Comparison of ENCODE assay signal across 1 cellular context in genomic region chr3:141240290-141241247, GRCh38.
TF ChIP-seq lines count a peak whose summit lies in the region.

No MANE protein-coding gene starts in this region.

TF ChIP-seq in HCT116, 20 proteins besides CTCF, POLR2A, EP300 and RAD21 (continued from another document):
- TF ChIP-seq REST (IDR thresholded peaks at IDR 0.05; ENCODE audit: low read depth): no peak
- TF ChIP-seq, protein P1, sequence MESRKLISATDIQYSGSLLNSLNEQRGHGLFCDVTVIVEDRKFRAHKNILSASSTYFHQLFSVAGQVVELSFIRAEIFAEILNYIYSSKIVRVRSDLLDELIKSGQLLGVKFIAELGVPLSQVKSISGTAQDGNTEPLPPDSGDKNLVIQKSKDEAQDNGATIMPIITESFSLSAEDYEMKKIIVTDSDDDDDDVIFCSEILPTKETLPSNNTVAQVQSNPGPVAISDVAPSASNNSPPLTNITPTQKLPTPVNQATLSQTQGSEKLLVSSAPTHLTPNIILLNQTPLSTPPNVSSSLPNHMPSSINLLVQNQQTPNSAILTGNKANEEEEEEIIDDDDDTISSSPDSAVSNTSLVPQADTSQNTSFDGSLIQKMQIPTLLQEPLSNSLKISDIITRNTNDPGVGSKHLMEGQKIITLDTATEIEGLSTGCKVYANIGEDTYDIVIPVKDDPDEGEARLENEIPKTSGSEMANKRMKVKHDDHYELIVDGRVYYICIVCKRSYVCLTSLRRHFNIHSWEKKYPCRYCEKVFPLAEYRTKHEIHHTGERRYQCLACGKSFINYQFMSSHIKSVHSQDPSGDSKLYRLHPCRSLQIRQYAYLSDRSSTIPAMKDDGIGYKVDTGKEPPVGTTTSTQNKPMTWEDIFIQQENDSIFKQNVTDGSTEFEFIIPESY (IDR thresholded peaks at IDR 0.05; ENCODE audit: extremely low read depth, insufficient replicate concordance, low read length): no peak
- no peak for TF ChIP-seq CBX3 (IDR thresholded peaks at IDR 0.05; ENCODE audit: low read depth)
- no peak for TF ChIP-seq YY1 (IDR thresholded peaks at IDR 0.05; ENCODE audit: extremely low read depth, insufficient replicate concordance, low read depth, low read length)
